Comparison of ENCODE assay signal across 8 cellular contexts in genomic region chr2:54899576-54900200, GRCh38.
DNase-seq lines count a peak whose midpoint lies in the region; ATAC-seq, FAIRE-seq and TF ChIP-seq lines count a peak whose summit lies in the region.
"Had no signal": no experiment of that assay in that cellular context is flagged by ENCODE, and none has a peak within 500 bp of the region (broad histone marks: within the 10 kb centered on the region; RNA-seq: fewer than 3 reads in every experiment).

No MANE protein-coding gene starts in this region.

- no peak overlapping the region for H2AFZ ChIP-seq in Loucy (ENCODE audit: low read length)
- no peak overlapping the region for H2AFZ ChIP-seq in astrocyte (ENCODE audit: low read depth, low read length)

- H3K9ac ChIP-seq in Loucy (ENCODE audit: low read depth, low read length, poor library complexity, severe bottlenecking) (no peak overlapping the region), astrocyte (ENCODE audit: low read length) (no peak overlapping the region)

- no peaks in the 10 kb centered on the region for H4K20me1 ChIP-seq in Loucy (ENCODE audit: insufficient read depth, low read length, poor library complexity, severe bottlenecking)
- no peaks in the 10 kb centered on the region for H4K20me1 ChIP-seq in astrocyte (ENCODE audit: insufficient read depth, low read length)

- H3K27me3 ChIP-seq in Loucy (ENCODE audit: insufficient read depth, low read length, poor library complexity, severe bottlenecking) (no peaks in the 10 kb centered on the region), astrocyte (ENCODE audit: insufficient read depth, low read length) (no peaks in the 10 kb centered on the region), uterus (no peaks in the 10 kb centered on the region)

- H3K4me3 ChIP-seq in Loucy (ENCODE audit: low read length, poor library complexity, severe bottlenecking) (no peak overlapping the region), astrocyte (ENCODE audit: insufficient read depth, low read depth, low read length) (no peak overlapping the region), uterus (no peak overlapping the region)

- peaks cover 4% of the 10 kb centered on the region for H3K9me3 Mint-ChIP-seq in astrocyte (ENCODE audit: unreplicated experiment)

- peaks cover 3% of the 10 kb centered on the region for H3K36me3 Mint-ChIP-seq in astrocyte (ENCODE audit: low read depth, unreplicated experiment)

- intact Hi-C loops in uterus (cut with DNase I; ENCODE audit: low total_unique reads) = no loop called here

- H3K4me2 ChIP-seq in Loucy (ENCODE audit: low read depth, low read length, poor library complexity, severe bottlenecking) (no peak overlapping the region), astrocyte (ENCODE audit: low read length) (no peak overlapping the region)

- H3K4me1 ChIP-seq in Loucy (ENCODE audit: insufficient read depth, low read length, poor library complexity, severe bottlenecking) = peaks cover 28% of the 10 kb centered on the region
- H3K4me1 ChIP-seq in astrocyte (ENCODE audit: insufficient read depth, low read length) = peaks cover 15% of the 10 kb centered on the region
- H3K4me1 ChIP-seq in uterus = no peaks in the 10 kb centered on the region

- DNase-seq in astrocyte (ENCODE audit: low read depth) (peak; percentile 33), iris pigment epithelial cell (ENCODE audit: low read depth) (peak; percentile 65), uterus (peak in 1 of 2 donors; percentile 18)
- DNase-seq: activated B cell treated with CpG ODN at 0.5 μM for 24 hours had no signal

- H3K27ac Mint-ChIP-seq in astrocyte (ENCODE audit: unreplicated experiment) = no peak overlapping the region
- H3K27ac Mint-ChIP-seq: activated B cell treated with CpG ODN at 0.5 μM for 24 hours had no signal

- no peak overlapping the region for H3K4me3 Mint-ChIP-seq in astrocyte (ENCODE audit: unreplicated experiment)
- H3K4me3 Mint-ChIP-seq: activated B cell treated with CpG ODN at 0.5 μM for 24 hours had no signal

- H3K36me3 ChIP-seq in Loucy (ENCODE audit: insufficient read depth, low read length) = no peaks in the 10 kb centered on the region
- no peaks in the 10 kb centered on the region for H3K36me3 ChIP-seq in astrocyte (ENCODE audit: insufficient read depth, low read length)
- no peaks in the 10 kb centered on the region for H3K36me3 ChIP-seq in uterus

- no peak for TF ChIP-seq POLR2A in uterus (IDR thresholded peaks at IDR 0.05)

- H3K4me1 Mint-ChIP-seq in astrocyte (ENCODE audit: low read depth, unreplicated experiment) = peaks cover 11% of the 10 kb centered on the region
- H3K4me1 Mint-ChIP-seq: activated B cell treated with CpG ODN at 0.5 μM for 24 hours had no signal

- no peaks in the 10 kb centered on the region for H3F3A ChIP-seq in Loucy (ENCODE audit: low read depth)

- H3K9me2 ChIP-seq in Loucy (replicated peaks; ENCODE audit: low read depth, low read length) = no peaks in the 10 kb centered on the region

- FAIRE-seq in G401.6 (lab: Jason Lieb, UNC) (peak; percentile 84), astrocyte (lab: Jason Lieb, UNC) (peak; percentile 54)

- no peaks in the 10 kb centered on the region for H3K9me3 ChIP-seq in Loucy (ENCODE audit: insufficient read depth, low read depth, low read length)
- H3K9me3 ChIP-seq in astrocyte (ENCODE audit: insufficient read depth, low read depth, low read length) = peaks cover 5% of the 10 kb centered on the region
- H3K9me3 ChIP-seq in uterus = no peaks in the 10 kb centered on the region

- no peak overlapping the region for H3K27ac ChIP-seq in astrocyte (ENCODE audit: low read depth, low read length)
- no peak overlapping the region for H3K27ac ChIP-seq in uterus

- peaks cover 3% of the 10 kb centered on the region for H3K27me3 Mint-ChIP-seq in astrocyte (ENCODE audit: low read depth, unreplicated experiment)
- H3K27me3 Mint-ChIP-seq: activated B cell treated with CpG ODN at 0.5 μM for 24 hours had no signal

- no peak for ATAC-seq in GM21576 (IDR thresholded peaks at IDR 0.05; ENCODE audit: unreplicated experiment)
- no peak for ATAC-seq in activated CD4-positive, CD25-positive, alpha-beta regulatory T cell treated with anti-CD3 and anti-CD28 coated beads, Interleukin-2, amount 50 U/mL, for 24 hours

- no peaks in the 10 kb centered on the region for H3K79me2 ChIP-seq in Loucy (ENCODE audit: insufficient read depth, low read length)
- no peaks in the 10 kb centered on the region for H3K79me2 ChIP-seq in astrocyte (ENCODE audit: insufficient read depth, low read length)

- TF ChIP-seq CTCF in Loucy (conservative IDR thresholded peaks at IDR 0.05; ENCODE audit: low read length) (peak; percentile 79), astrocyte (IDR thresholded peaks at IDR 0.05; ENCODE audit: insufficient read depth, low read depth, low read length) (peak; percentile 60), uterus (IDR thresholded peaks at IDR 0.05) (peak; percentile 43 to 62 (median 52))
